1 cellular context compared by ENCODE assay signal in genomic region chr22:50064453-50064852, GRCh38.
TF ChIP-seq lines count a peak whose summit lies in the region.

No MANE protein-coding gene starts in this region.

TF ChIP-seq in IMR-90, 13 proteins besides CTCF, POLR2A, EP300 and RAD21 (continued from another document):
- TF ChIP-seq RCOR1 (IDR thresholded peaks at IDR 0.05; ENCODE audit: insufficient replicate concordance, low read length) (no peak), MAFK (IDR thresholded peaks at IDR 0.05; ENCODE audit: low read depth, low read length) (no peak), MAZ (IDR thresholded peaks at IDR 0.05; ENCODE audit: borderline replicate concordance, low read depth, low read length) (no peak), CEBPB (IDR thresholded peaks at IDR 0.05; ENCODE audit: low read depth, low read length) (no peak), ELK1 (IDR thresholded peaks at IDR 0.05; ENCODE audit: borderline replicate concordance, low read depth, low read length) (no peak), CHD1 (IDR thresholded peaks at IDR 0.05; ENCODE audit: low read depth, low read length) (no peak)
